26 cellular contexts compared by ENCODE assay signal in the genomic region with DNA sequence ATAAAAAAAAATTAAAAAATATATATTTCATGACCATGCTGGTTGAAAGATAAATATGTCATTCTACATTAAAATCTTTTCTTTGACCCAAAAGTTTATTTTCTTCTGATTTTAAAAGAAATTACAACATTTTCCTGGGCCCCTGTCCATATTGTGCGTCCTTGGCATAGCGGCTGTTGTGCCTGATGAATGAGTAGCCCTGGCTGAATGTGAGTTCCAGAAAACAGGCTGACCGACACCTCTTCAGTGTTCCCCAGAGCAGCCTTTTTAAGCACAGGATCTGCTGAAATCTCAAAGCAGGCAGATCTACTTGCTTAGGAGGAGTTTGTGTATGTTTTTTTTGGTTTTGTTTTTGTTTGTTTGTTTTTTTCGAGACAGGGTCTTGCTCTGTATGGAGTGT. TPM values are rescaled to one million over a fixed set of nuclear protein-coding genes. Genes with fewer than 3 reads are reported as not detected.
"Had no signal": no experiment of that assay in that cellular context is flagged by ENCODE, and none has a peak within 500 bp of the region (broad histone marks: within the 10 kb centered on the region; RNA-seq: fewer than 3 reads in every experiment).

No MANE protein-coding gene starts in this region.

- H3K4me3 ChIP-seq: MG63 had no signal

- ATAC-seq: Panc1, PC-3, T-cell had no signal

- H3K9me3 ChIP-seq: MG63, SK-N-SH had no signal

- H3K4me3 Mint-ChIP-seq: IgD-negative memory B cell; T-cell; T-helper 1 cell treated with Interleukin-12 subunit alpha and Interleukin-12 subunit beta and Interleukin-4 antibody, amounts not matched to agents 30 μg/mL and 1 μg/mL, for 36 hours had no signal

- H3K9me3 Mint-ChIP-seq: IgD-negative memory B cell; T-cell; T-helper 1 cell treated with Interleukin-12 subunit alpha and Interleukin-12 subunit beta and Interleukin-4 antibody, amounts not matched to agents 30 μg/mL and 1 μg/mL, for 36 hours had no signal

- H3K4me2 ChIP-seq: SK-N-SH had no signal

- H3K27ac Mint-ChIP-seq: IgD-negative memory B cell; T-cell; T-helper 1 cell treated with Interleukin-12 subunit alpha and Interleukin-12 subunit beta and Interleukin-4 antibody, amounts not matched to agents 30 μg/mL and 1 μg/mL, for 36 hours had no signal

- H3K9ac ChIP-seq: SK-N-SH had no signal

- H3K36me3 ChIP-seq: MG63 had no signal

- DNase-seq: KBM-7, MG63, NCI-H1092, NCI-H1105 treated with DMSO at 0.1 percent for 48 hours, NCI-H1417 treated with DMSO at 0.1 percent for 48 hours, NCI-H146, NCI-H1694 treated with DMSO at 0.1 percent for 48 hours, NCI-H1930, NCI-H2081, NCI-H2107, NCI-H2227 treated with DMSO at 0.1 percent for 48 hours, NCI-H446, NCI-H510A, NCI-H524 treated with DMSO at 0.1 percent for 48 hours, NCI-H774, PC-3, SHP77, SK-N-SH, SW 1271, T-cell had no signal

- H3K27me3 ChIP-seq: MG63 had no signal

- FAIRE-seq: HTR-8/SVneo had no signal

- H3K36me3 Mint-ChIP-seq: IgD-negative memory B cell, T-cell had no signal

- H3K27ac ChIP-seq: HL-60, RWPE1 had no signal

RNA-seq across cellular contexts. Expression of gene KIAA1614, which starts 19.7 kb away (rescaled TPM):
- total RNA-seq: PC-3 had no signal
- polyA plus RNA-seq: IgD-negative memory B cell had no signal
